Comparison of ENCODE assay signal across 34 cellular contexts in the genomic region with DNA sequence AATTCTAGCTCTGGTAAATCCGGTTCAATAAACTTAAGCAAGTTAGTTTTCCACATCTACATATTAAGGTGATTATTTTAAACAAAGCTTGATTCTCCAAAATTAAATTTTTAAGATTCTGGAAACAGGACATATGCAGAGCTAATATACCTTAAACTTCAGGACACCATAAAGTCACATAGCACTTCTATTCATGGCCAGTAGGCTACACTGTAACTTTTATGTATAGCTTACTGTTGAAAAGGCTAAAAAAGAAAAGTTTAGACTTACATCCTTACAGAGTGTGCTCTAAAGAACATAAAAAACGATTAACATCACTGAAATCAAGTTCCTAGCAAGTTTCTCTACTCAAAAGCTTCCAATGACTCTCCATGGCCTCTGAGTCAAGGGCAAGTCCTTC.
DNase-seq lines count a peak whose midpoint lies in the region; ATAC-seq, FAIRE-seq and TF ChIP-seq lines count a peak whose summit lies in the region.
"Had no signal": no experiment of that assay in that cellular context is flagged by ENCODE, and none has a peak within 500 bp of the region (broad histone marks: within the 10 kb centered on the region; RNA-seq: fewer than 3 reads in every experiment).

No MANE protein-coding gene starts in this region.

- ATAC-seq in Right ventricle myocardium superior (ENCODE audit: poor library complexity) (no peak), Panc1 (no peak), HG03159 (IDR thresholded peaks at IDR 0.05; ENCODE audit: unreplicated experiment) (no peak)
- ATAC-seq: activated CD4-positive, alpha-beta T cell treated with anti-CD3 and anti-CD28 coated beads for 36 hours; activated CD8-positive, alpha-beta T cell treated with anti-CD3 and anti-CD28 coated beads for 36 hours; activated T-helper 17 cell treated with anti-CD3 and anti-CD28 coated beads, Interleukin-2, amount 50 U/mL, for 72 hours; left lobe of liver; Right ventricle myocardium inferior; stimulated activated naive CD8-positive, alpha-beta T cell treated with anti-CD3 and anti-CD28 coated beads, Interleukin-15, amount 100 ng/mL, for 72 hours had no signal

- no peaks in the 10 kb centered on the region for H3K27me3 ChIP-seq in left ventricle myocardium inferior (ENCODE audit: low read depth)
- H3K27me3 ChIP-seq in Panc1 (ENCODE audit: control insufficient read depth, insufficient read depth, low read length): no peaks in the 10 kb centered on the region
- H3K27me3 ChIP-seq: brain microvascular endothelial cell, neural progenitor cell, right atrium auricular region, uterus had no signal

- peaks cover 5% of the 10 kb centered on the region for H3K9me3 Mint-ChIP-seq in type B pancreatic cell
- H3K9me3 Mint-ChIP-seq: activated T-helper 17 cell treated with anti-CD3 and anti-CD28 coated beads, Interleukin-2, amount 50 U/mL, for 72 hours had no signal

- no peaks in the 10 kb centered on the region for H3K27me3 Mint-ChIP-seq in type B pancreatic cell
- H3K27me3 Mint-ChIP-seq: activated CD4-positive, alpha-beta T cell treated with anti-CD3 and anti-CD28 coated beads for 36 hours; activated CD8-positive, alpha-beta T cell treated with anti-CD3 and anti-CD28 coated beads for 36 hours; activated naive CD4-positive, alpha-beta T cell treated with anti-CD3 and anti-CD28 coated beads, Interleukin-2, amount 10 ng/mL, durations not matched to agents 7 days and 5 days; activated T-helper 17 cell treated with anti-CD3 and anti-CD28 coated beads, Interleukin-2, amount 50 U/mL, for 72 hours; CD4-positive, alpha-beta T cell; stimulated activated naive CD8-positive, alpha-beta T cell treated with anti-CD3 and anti-CD28 coated beads, Interleukin-15, amount 100 ng/mL, for 72 hours had no signal

- intact Hi-C loops in left ventricle myocardium inferior (cut with micrococcal nuclease) (no loop called here), Right ventricle myocardium superior (cut with DNase I) (no loop called here), Panc1 (cut with micrococcal nuclease; ENCODE audit: unreplicated experiment) (no loop called here)

- H3K4me3 ChIP-seq in left ventricle myocardium inferior (no peak overlapping the region), Panc1 (ENCODE audit: low read depth in 2 of 2, low read length in 2 of 2) (no peak overlapping the region), fibroblast of mammary gland (ENCODE audit: control insufficient read depth, low read depth, low read length) (no peak overlapping the region)
- H3K4me3 ChIP-seq: neural progenitor cell, right atrium auricular region, thoracic aorta, uterus had no signal

- peaks cover 12% of the 10 kb centered on the region for H3K36me3 Mint-ChIP-seq in type B pancreatic cell
- H3K36me3 Mint-ChIP-seq: activated naive CD4-positive, alpha-beta T cell treated with anti-CD3 and anti-CD28 coated beads, Interleukin-2, amount 10 ng/mL, durations not matched to agents 7 days and 5 days had no signal

- POLR2A ChIA-PET in Panc1 (lab: Charles Lee): no interaction called here

- no peak overlapping the region for H3K27ac ChIP-seq in left ventricle myocardium inferior (replicated peaks)
- no peak overlapping the region for H3K27ac ChIP-seq in Panc1 (ENCODE audit: low read length)
- H3K27ac ChIP-seq: brain microvascular endothelial cell, neural progenitor cell, right atrium auricular region, thoracic aorta, uterus had no signal

- no peak overlapping the region for H3K4me3 Mint-ChIP-seq in type B pancreatic cell
- H3K4me3 Mint-ChIP-seq: activated CD4-positive, alpha-beta T cell treated with anti-CD3 and anti-CD28 coated beads for 36 hours; activated CD8-positive, alpha-beta T cell treated with anti-CD3 and anti-CD28 coated beads for 36 hours; activated naive CD4-positive, alpha-beta T cell treated with anti-CD3 and anti-CD28 coated beads, Interleukin-2, amount 10 ng/mL, durations not matched to agents 7 days and 5 days; activated T-helper 17 cell treated with anti-CD3 and anti-CD28 coated beads, Interleukin-2, amount 50 U/mL, for 72 hours; CD4-positive, alpha-beta T cell; neural progenitor cell; stimulated activated naive CD8-positive, alpha-beta T cell treated with anti-CD3 and anti-CD28 coated beads, Interleukin-15, amount 100 ng/mL, for 72 hours; T-helper 2 cell treated with Interferon-gamma antibody and Interleukin-4, amounts not matched to agents 5 μg/mL and 100 μg/mL, for 36 hours had no signal

- no peaks in the 10 kb centered on the region for H3K4me1 Mint-ChIP-seq in type B pancreatic cell (ENCODE audit: unreplicated experiment)
- H3K4me1 Mint-ChIP-seq: activated CD4-positive, alpha-beta T cell treated with anti-CD3 and anti-CD28 coated beads for 36 hours; activated naive CD4-positive, alpha-beta T cell treated with anti-CD3 and anti-CD28 coated beads, Interleukin-2, amount 10 ng/mL, durations not matched to agents 7 days and 5 days; activated T-helper 17 cell treated with anti-CD3 and anti-CD28 coated beads, Interleukin-2, amount 50 U/mL, for 72 hours; neural progenitor cell; stimulated activated naive CD8-positive, alpha-beta T cell treated with anti-CD3 and anti-CD28 coated beads, Interleukin-15, amount 100 ng/mL, for 72 hours had no signal

- H3K4me1 ChIP-seq in left ventricle myocardium inferior: peaks cover 5% of the 10 kb centered on the region
- no peaks in the 10 kb centered on the region for H3K4me1 ChIP-seq in Panc1 (ENCODE audit: control insufficient read depth, insufficient read depth, low read length)
- H3K4me1 ChIP-seq: neural progenitor cell, right atrium auricular region, uterus had no signal

- peaks cover 10% of the 10 kb centered on the region for H3K9me3 ChIP-seq in left ventricle myocardium inferior (replicated peaks)
- H3K9me3 ChIP-seq in Panc1 (ENCODE audit: control insufficient read depth, insufficient read depth, low read depth, low read length): no peaks in the 10 kb centered on the region
- H3K9me3 ChIP-seq: right atrium auricular region, thoracic aorta, uterus had no signal

- no peaks in the 10 kb centered on the region for H3K36me3 ChIP-seq in left ventricle myocardium inferior
- no peaks in the 10 kb centered on the region for H3K36me3 ChIP-seq in Panc1 (ENCODE audit: control insufficient read depth, insufficient read depth, low read length)
- H3K36me3 ChIP-seq: brain microvascular endothelial cell, neural progenitor cell, right atrium auricular region, thoracic aorta, uterus had no signal

- no peak for DNase-seq in left ventricle myocardium inferior
- no peak for DNase-seq in Right ventricle myocardium superior
- DNase-seq in Panc1 (ENCODE audit: low read depth, low spot score): no peak
- DNase-seq in fibroblast of mammary gland (ENCODE audit: low read depth): no peak
- DNase-seq in type B pancreatic cell (ENCODE audit: extremely low spot score, unreplicated experiment): no peak
- DNase-seq in NCI-H2171 (lab: John Stamatoyannopoulos, UW): no peak
- no peak for DNase-seq in GM19239 (ENCODE audit: insufficient read length, low spot score)
- DNase-seq: activated CD4-positive, alpha-beta T cell treated with anti-CD3 and anti-CD28 coated beads for 36 hours; activated CD8-positive, alpha-beta memory T cell treated with anti-CD3 and anti-CD28 coated beads, Interleukin-2, amount 50 U/mL, for 48 hours; activated CD8-positive, alpha-beta T cell treated with anti-CD3 and anti-CD28 coated beads for 36 hours; activated naive CD4-positive, alpha-beta T cell treated with anti-CD3 and anti-CD28 coated beads, Interleukin-2, amount 10 ng/mL, durations not matched to agents 7 days and 5 days; amniotic stem cell; brain microvascular endothelial cell; CD4-positive, alpha-beta T cell; Kasumi-1; mesendoderm; NCI-H1105; NCI-H187 treated with DMSO at 0.1 percent for 48 hours; NCI-H2171 treated with DMSO at 0.1 percent for 48 hours; NCI-H510A; OCI-M1; stimulated activated naive CD8-positive, alpha-beta T cell treated with anti-CD3 and anti-CD28 coated beads, Interleukin-15, amount 100 ng/mL, for 72 hours; uterus had no signal

- H3K27ac Mint-ChIP-seq in type B pancreatic cell: no peak overlapping the region
- H3K27ac Mint-ChIP-seq: activated CD4-positive, alpha-beta T cell treated with anti-CD3 and anti-CD28 coated beads for 36 hours; activated CD8-positive, alpha-beta T cell treated with anti-CD3 and anti-CD28 coated beads for 36 hours; activated naive CD4-positive, alpha-beta T cell treated with anti-CD3 and anti-CD28 coated beads, Interleukin-2, amount 10 ng/mL, durations not matched to agents 7 days and 5 days; activated T-helper 17 cell treated with anti-CD3 and anti-CD28 coated beads, Interleukin-2, amount 50 U/mL, for 72 hours; CD4-positive, alpha-beta T cell; neural progenitor cell; stimulated activated naive CD8-positive, alpha-beta T cell treated with anti-CD3 and anti-CD28 coated beads, Interleukin-15, amount 100 ng/mL, for 72 hours; T-helper 2 cell treated with Interferon-gamma antibody and Interleukin-4, amounts not matched to agents 5 μg/mL and 100 μg/mL, for 36 hours had no signal

- in situ Hi-C loops in Panc1 (cut with HindIII; ENCODE audit: low pct_unique_long_range_greater_than_20kb, low sequenced_read_pairs): no loop called here

- TF ChIP-seq CTCF in left ventricle myocardium inferior (IDR thresholded peaks at IDR 0.05; ENCODE audit: borderline replicate concordance) (peak; percentile 25), Panc1 (IDR thresholded peaks at IDR 0.05) (peak; percentile 6; the same call in 1 of the 2 replicates), fibroblast of mammary gland (conservative IDR thresholded peaks at IDR 0.05; ENCODE audit: control insufficient read depth, insufficient read depth, low read depth, low read length) (peak; percentile 28), type B pancreatic cell (conservative IDR thresholded peaks at IDR 0.05) (peak; percentile 29)

- no TSS peak for BruUV-seq in Panc1 (replicated peaks; lab: Mats Ljungman, UMichigan)

- CTCF ChIA-PET in Panc1 (lab: Charles Lee): no interaction called here

- no peak for FAIRE-seq in GM19239 (lab: Jason Lieb, UNC)
- FAIRE-seq: A204.1, D721Med, H54 had no signal
